Comparison of ENCODE assay signal across 8 cellular contexts in the genomic region with DNA sequence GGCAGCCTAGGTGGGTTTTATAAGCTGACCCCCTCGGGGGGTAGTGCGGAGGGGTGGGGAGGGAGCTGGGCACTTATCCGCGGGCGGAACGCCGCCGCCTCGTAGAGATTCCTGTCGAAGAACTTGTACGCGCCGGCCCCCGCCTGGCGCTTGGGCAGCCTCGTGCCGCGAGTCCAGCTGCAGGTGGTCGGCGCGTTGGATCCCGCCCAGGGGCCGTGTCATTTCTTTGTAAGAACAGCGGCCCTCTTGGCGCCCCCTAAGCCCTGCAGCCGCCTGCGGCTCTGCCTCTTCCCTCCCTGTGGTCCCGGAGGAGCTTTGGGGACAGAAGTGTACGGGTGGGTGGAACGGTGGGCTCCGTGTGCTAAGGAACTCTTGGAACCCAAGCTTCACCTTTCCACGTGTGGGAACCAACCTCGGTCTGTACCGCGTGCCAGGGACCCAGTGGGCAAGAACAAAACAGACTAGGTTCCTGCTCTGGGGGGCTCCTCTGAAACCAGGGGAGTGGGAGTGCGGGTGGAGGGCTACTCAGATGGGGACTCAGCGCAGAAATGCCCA. TPM values are rescaled to one million over a fixed set of nuclear protein-coding genes. Genes with fewer than 3 reads are reported as not detected.
DNase-seq lines count a peak whose midpoint lies in the region; ATAC-seq, FAIRE-seq and TF ChIP-seq lines count a peak whose summit lies in the region.

No MANE protein-coding gene starts in this region.

- H3K4me3 Mint-ChIP-seq in MCF 10A (ENCODE audit: unreplicated experiment) = peak overlapping the region; percentile 69

- CTCF ChIA-PET in SK-N-SH (lab: Yijun Ruan, JAX) (interaction anchor here (0.6 to 2.1 kb wide), 18 partner anchors 9 to 376 kb away, joined by 3 to 29 read pairs (median 4); no protein-coding TSS in a partner anchor), MCF 10A (lab: Yijun Ruan, JAX) (interaction anchor here (0.6 to 1.9 kb wide), 13 partner anchors 9 to 287 kb away, joined by 3 to 22 read pairs (median 3); no protein-coding TSS in a partner anchor), HepG2 (lab: Yijun Ruan, JAX; ENCODE audit: low intra/inter-chr PET ratio, low total read pairs) (interaction anchor here (3.4 kb wide), 1 partner anchor 204 kb away, joined by 84 read pairs; no protein-coding TSS in a partner anchor)

- H3K4me3 ChIP-seq in SK-N-SH (ENCODE audit: low read depth in 2 of 2, low read length in 1 of 2) = peak overlapping the region; percentile 79 to 81
- H3K4me3 ChIP-seq in HepG2 (replicated peaks in 1 of 3; ENCODE audit: insufficient read depth in 1 of 3, low read depth in 2 of 3, low read length in 3 of 3) = peak overlapping the region; percentile 56 to 74 (median 57); a peak in 4 of 6 replicates
- peak overlapping the region in 2 of 3 donors; percentile 72 to 81 for H3K4me3 ChIP-seq in thyroid gland (replicated peaks in 1 of 3)

- H3K27ac Mint-ChIP-seq in MCF 10A (ENCODE audit: low read depth, unreplicated experiment) = no peak overlapping the region

- BruUV-seq in MCF 10A (replicated peaks; lab: Mats Ljungman, UMichigan) (TSS peak; percentile 34), HepG2 (replicated peaks; lab: Mats Ljungman, UMichigan) (no TSS peak)

- no peaks in the 10 kb centered on the region for H3K9me3 ChIP-seq in SK-N-SH
- no peaks in the 10 kb centered on the region for H3K9me3 ChIP-seq in HepG2 (ENCODE audit: low read length)
- H3K9me3 ChIP-seq in thyroid gland = no peaks in the 10 kb centered on the region

- H2AFZ ChIP-seq in SK-N-SH (ENCODE audit: low read depth) (no peak overlapping the region), HepG2 (ENCODE audit: low read length) (no peak overlapping the region)

- peaks cover 4% of the 10 kb centered on the region for H3F3A ChIP-seq in SK-N-SH (replicated peaks; ENCODE audit: insufficient read depth)

- DNase-seq in SK-N-SH (no peak), MCF 10A (ENCODE audit: unreplicated experiment) (no peak), HepG2 (ENCODE audit: low spot score) (no peak), thyroid gland (peak; percentile 29 to 37), GOT3 (lab: John Stamatoyannopoulos, UW) (no peak), SW 1271 (lab: John Stamatoyannopoulos, UW) (no peak), NCI-H2029 treated with DMSO at 0.1 percent for 48 hours (lab: John Stamatoyannopoulos, UW) (no peak)

- H3K27ac ChIP-seq in SK-N-SH (ENCODE audit: low read depth in 2 of 2, low read length in 1 of 2) = no peak overlapping the region
- no peak overlapping the region for H3K27ac ChIP-seq in HepG2 (ENCODE audit: extremely low read length, insufficient read depth, low read length)
- no peak overlapping the region for H3K27ac ChIP-seq in thyroid gland

- ATAC-seq in SK-N-SH treated with all-trans-retinoic acid at 6 μM for 48 hours (no peak), HepG2 (no peak)

- H3K4me2 ChIP-seq in SK-N-SH (peak overlapping the region; percentile 90), HepG2 (ENCODE audit: low read depth, low read length) (peak overlapping the region; percentile 76)

- H3K36me3 ChIP-seq in SK-N-SH (replicated peaks in 1 of 2; ENCODE audit: control insufficient read depth in 1 of 2, insufficient read depth in 2 of 2, low read length in 1 of 2) = no peaks in the 10 kb centered on the region
- no peaks in the 10 kb centered on the region for H3K36me3 ChIP-seq in HepG2 (replicated peaks in 1 of 2; ENCODE audit: control insufficient read depth in 1 of 2, insufficient read depth in 2 of 2, low read length in 2 of 2)
- H3K36me3 ChIP-seq in thyroid gland = no peaks in the 10 kb centered on the region

- no peaks in the 10 kb centered on the region for H3K27me3 ChIP-seq in SK-N-SH (ENCODE audit: insufficient read depth)
- peaks cover 32 to 54% of the 10 kb centered on the region in 2 experiments for H3K27me3 ChIP-seq in HepG2 (ENCODE audit: control insufficient read depth in 1 of 2, insufficient read depth in 2 of 2, low read length in 2 of 2)
- H3K27me3 ChIP-seq in thyroid gland = no peaks in the 10 kb centered on the region

- no peak for FAIRE-seq in HepG2 (lab: Jason Lieb, UNC)

- intact Hi-C loops in MCF 10A (cut with micrococcal nuclease) (loop anchor here (10.0 kb wide), 2 partner anchors 112 to 372 kb away; no protein-coding TSS in a partner anchor), HepG2 (cut with micrococcal nuclease; ENCODE audit: unreplicated experiment) (loop anchor here (5.0 kb wide), 2 partner anchors 184 to 284 kb away; no protein-coding TSS in a partner anchor), thyroid gland (cut with DNase I) (no loop called here)

- peaks cover 23% of the 10 kb centered on the region for H3K4me1 Mint-ChIP-seq in MCF 10A (ENCODE audit: insufficient read depth, unreplicated experiment)

- peaks cover 42% of the 10 kb centered on the region for H4K20me1 ChIP-seq in SK-N-SH (ENCODE audit: insufficient read depth)
- H4K20me1 ChIP-seq in HepG2 (ENCODE audit: insufficient read depth, low read length) = peaks cover 3% of the 10 kb centered on the region; the same call in 1 of the 2 replicates

- POLR2A ChIA-PET in SK-N-SH (lab: Yijun Ruan, JAX) (interaction anchor here (0.9 to 1.6 kb wide), 5 partner anchors 14 to 288 kb away, joined by 3 to 8 read pairs (median 4); no protein-coding TSS in a partner anchor), MCF 10A (lab: Yijun Ruan, JAX) (interaction anchor here (0.6 to 5.7 kb wide), 12 partner anchors 9 to 411 kb away, joined by 3 to 65 read pairs (median 4); a partner anchor contains a TSS), HepG2 (lab: Yijun Ruan, JAX) (interaction anchor here (1.7 kb wide), 1 partner anchor 180 kb away, joined by 7 read pairs; no protein-coding TSS in a partner anchor)

- TF ChIP-seq RAD21 in SK-N-SH (IDR thresholded peaks at IDR 0.05; ENCODE audit: low read length) (no peak), HepG2 (CRISPR knock-in tag; IDR thresholded peaks at IDR 0.05) (no peak)

- no peaks in the 10 kb centered on the region for H3K36me3 Mint-ChIP-seq in MCF 10A (ENCODE audit: insufficient read depth, unreplicated experiment)

- TF ChIP-seq POLR2A in HepG2 (IDR thresholded peaks at IDR 0.05; ENCODE audit: insufficient read depth in 1 of 2, low read depth in 2 of 2, low read length in 2 of 2) = no peak
- no peak for TF ChIP-seq POLR2A in thyroid gland (IDR thresholded peaks at IDR 0.05)

- H3K9ac ChIP-seq in SK-N-SH = peak overlapping the region; percentile 74
- H3K9ac ChIP-seq in HepG2 (ENCODE audit: insufficient read depth, low read depth, low read length) = no peak overlapping the region

- H3K4me1 ChIP-seq in SK-N-SH (ENCODE audit: control insufficient read depth in 1 of 2, insufficient read depth in 2 of 2, low read depth in 1 of 2, low read length in 1 of 2) (peaks cover 14 to 17% of the 10 kb centered on the region in 2 experiments; a peak in 2 of 4 replicates), HepG2 (ENCODE audit: insufficient read depth, low read length) (peaks cover 10% of the 10 kb centered on the region), thyroid gland (peaks cover 18 to 33% of the 10 kb centered on the region in 2 donors)

- in situ Hi-C loops in HepG2 (cut with HindIII; ENCODE audit: extremely low pct_ligation_motif_present, low pct_unique_long_range_greater_than_20kb) = loop anchor here (5.0 kb wide), 2 partner anchors 204 to 284 kb away; no protein-coding TSS in a partner anchor

- H3K9me2 ChIP-seq in SK-N-SH = no peaks in the 10 kb centered on the region

- no peaks in the 10 kb centered on the region for H3K27me3 Mint-ChIP-seq in MCF 10A (ENCODE audit: insufficient read depth, unreplicated experiment)

- H3K79me2 ChIP-seq in SK-N-SH (ENCODE audit: insufficient read depth) (peaks cover 46% of the 10 kb centered on the region), HepG2 (ENCODE audit: insufficient read depth, low read length) (no peaks in the 10 kb centered on the region)

- H3K9me3 Mint-ChIP-seq in MCF 10A (ENCODE audit: unreplicated experiment) = no peaks in the 10 kb centered on the region

- TF ChIP-seq CTCF in SK-N-SH (IDR thresholded peaks at IDR 0.05) = no peak
- no peak for TF ChIP-seq CTCF in MCF 10A (IDR thresholded peaks at IDR 0.05; ENCODE audit: unreplicated experiment)
- no peak for TF ChIP-seq CTCF in HepG2 (CRISPR knock-in tag; IDR thresholded peaks at IDR 0.05)
- TF ChIP-seq CTCF in thyroid gland (IDR thresholded peaks at IDR 0.05) = no peak

- TF ChIP-seq EP300 in SK-N-SH (IDR thresholded peaks at IDR 0.05; ENCODE audit: borderline replicate concordance in 1 of 2, low read depth in 1 of 2, low read length in 1 of 2) (no peak), HepG2 (IDR thresholded peaks at IDR 0.05; ENCODE audit: low read depth in 2 of 2, low read length in 2 of 2) (no peak), HepG2 (CRISPR knock-in tag; IDR thresholded peaks at IDR 0.05; ENCODE audit: borderline replicate concordance) (no peak)

- WGBS in SK-N-SH (ENCODE audit: low lambda C conversion rate) = 67% methylated on average over 3 of the region's 37 CpGs
- 56% methylated on average over 16 of the region's 37 CpGs for WGBS in HepG2 (ENCODE audit: low lambda C conversion rate)
- 13 to 18% methylated on average over 23 of the region's 37 CpGs for WGBS in thyroid gland, 2 donors

RNA-seq across cellular contexts. Expression of a gene that starts 1.2 kb away (rescaled TPM):
- polyA plus RNA-seq in SK-N-SH (2012; rRNA removed) (49.0 and 65.5 TPM in 2 replicates), HepG2 (2011; rRNA removed) (4.0 and 4.8 TPM in 2 replicates)
- 25.9 and 50.4 TPM in 2 replicates for polyA plus RNA-seq in SK-N-SH (2012; cell fraction: cytosol; rRNA removed)
- polyA plus RNA-seq in SK-N-SH (2012; cell fraction: nucleus; rRNA removed) = 183 TPM in 2 replicates
- total RNA-seq in MCF 10A (2022) (36.9 and 38.9 TPM in 2 replicates), HepG2 (2016; rRNA removed; fragmentation: Illumina TruSeq; extraction: Trizol) (2.1 and 5.5 TPM in 2 replicates), thyroid gland (10 to 100 TPM; 14.1 to 35.5 (median 26.8) TPM)
- 0.91 and 1.6 TPM in 2 replicates for total RNA-seq in HepG2 (2016; cell fraction: cytosol; rRNA removed; fragmentation: Illumina TruSeq; extraction: Trizol; ENCODE audit: low read depth)
- total RNA-seq in HepG2 (2016; cell fraction: insoluble cytoplasmic fraction; rRNA removed; fragmentation: Illumina TruSeq; extraction: Trizol) = 1.8 and 5.2 TPM in 2 replicates
- total RNA-seq in HepG2 (2016; cell fraction: membrane; rRNA removed; fragmentation: Illumina TruSeq; extraction: Trizol) = 1.9 and 2.0 TPM in 2 replicates
- total RNA-seq in HepG2 (2016; cell fraction: nucleus; rRNA removed; fragmentation: Illumina TruSeq; extraction: Trizol) = 5.4 and 7.0 TPM in 2 replicates
- polyA plus RNA-seq in HepG2 (2011; cell fraction: cytosol; rRNA removed) = 2.4 and 5.8 TPM in 2 replicates
- 6.0 and 8.9 TPM in 2 replicates for polyA plus RNA-seq in HepG2 (2011; cell fraction: nucleus; rRNA removed)
- polyA plus RNA-seq in HepG2 (2012) = 1.1 and 2.2 TPM in 2 replicates
- 1.3 and 1.7 TPM in 2 replicates for polyA plus RNA-seq in HepG2 (2016; cell fraction: cytosol; fragmentation: Illumina TruSeq; extraction: Trizol; ENCODE audit: low read depth)
- 3.2 and 3.7 TPM in 2 replicates for polyA plus RNA-seq in HepG2 (2016; cell fraction: insoluble cytoplasmic fraction; fragmentation: Illumina TruSeq; extraction: Trizol; ENCODE audit: low read depth)
- polyA plus RNA-seq in HepG2 (2016; cell fraction: membrane; fragmentation: Illumina TruSeq; extraction: Trizol; ENCODE audit: low read depth) = 2.1 and 3.5 TPM in 2 replicates
- 12.8 and 13.1 TPM in 2 replicates for polyA plus RNA-seq in HepG2 (2016; cell fraction: nucleus; fragmentation: Illumina TruSeq; extraction: Trizol; ENCODE audit: insufficient read depth, low read depth)
- 9.2 and 40.8 TPM in 2 replicates for polyA minus RNA-seq in HepG2 (2011; rRNA and poly(A)+ RNA removed; ENCODE audit: low replicate concordance)
- polyA minus RNA-seq in HepG2 (2011; cell fraction: cytosol; rRNA and poly(A)+ RNA removed) = 7.8 and 8.3 TPM in 2 replicates
- 2.1 and 4.8 TPM in 2 replicates for polyA minus RNA-seq in HepG2 (2011; cell fraction: nucleus; rRNA and poly(A)+ RNA removed)

Comparison
In these comparisons a context has a peak if more than half of its experiments do, and no peak if none do; other contexts are left out.
1. DNase-seq: peak in thyroid gland (2 of 2); none in SK-N-SH (single experiment), MCF 10A (single experiment), HepG2 (single experiment), GOT3 (single experiment), SW 1271 (0 of 2) and NCI-H2029 treated with DMSO at 0.1 percent for 48 hours (single experiment).
2. Peak in every context shown above with its lines, with median percentiles within 50 percentile points of each other: H3K4me3 ChIP-seq.